1 cellular context compared by ENCODE assay signal in the genomic region with DNA sequence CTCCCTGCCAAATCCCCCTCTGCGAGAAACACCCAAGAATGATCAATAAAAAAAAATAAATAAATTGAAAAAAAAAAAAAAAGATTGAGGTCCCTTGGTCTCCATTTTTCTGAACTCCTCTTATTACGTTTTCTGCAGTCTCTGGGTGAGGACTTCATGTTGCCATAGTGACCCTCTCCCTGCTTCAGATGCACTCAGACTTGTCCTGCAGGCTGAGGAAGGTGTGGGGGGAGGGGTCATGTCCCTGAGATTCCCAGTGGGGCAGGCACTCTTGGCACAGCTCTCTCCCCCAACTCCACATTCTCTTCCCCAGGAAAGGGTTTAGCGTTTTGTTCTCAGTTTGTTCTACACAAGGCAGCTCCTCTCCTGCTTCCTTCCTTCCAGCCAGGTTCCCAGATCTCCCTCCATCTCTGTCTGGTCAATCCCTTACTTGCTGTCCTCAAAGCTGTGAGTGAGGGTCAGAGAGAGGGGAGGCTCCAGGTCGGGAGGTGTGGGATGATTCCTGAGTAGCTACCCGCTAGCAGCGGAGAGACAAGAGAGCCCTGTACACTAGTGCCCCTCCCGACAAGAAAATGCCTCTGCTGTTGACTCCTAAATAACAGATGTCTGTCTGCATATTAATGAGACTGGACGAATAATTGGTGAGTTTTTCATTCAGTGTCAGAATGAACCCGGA.
A peak's percentile ranks its signal among the peaks of the same experiment; 100 is the strongest.
TF ChIP-seq lines count a peak whose summit lies in the region.

No MANE protein-coding gene starts in this region.

TF ChIP-seq in WTC11, 78 proteins besides CTCF, POLR2A, EP300 and RAD21:
- no peak for TF ChIP-seq GTF2I (CRISPR knock-in tag; conservative IDR thresholded peaks at IDR 0.05)
- TF ChIP-seq, protein P1, sequence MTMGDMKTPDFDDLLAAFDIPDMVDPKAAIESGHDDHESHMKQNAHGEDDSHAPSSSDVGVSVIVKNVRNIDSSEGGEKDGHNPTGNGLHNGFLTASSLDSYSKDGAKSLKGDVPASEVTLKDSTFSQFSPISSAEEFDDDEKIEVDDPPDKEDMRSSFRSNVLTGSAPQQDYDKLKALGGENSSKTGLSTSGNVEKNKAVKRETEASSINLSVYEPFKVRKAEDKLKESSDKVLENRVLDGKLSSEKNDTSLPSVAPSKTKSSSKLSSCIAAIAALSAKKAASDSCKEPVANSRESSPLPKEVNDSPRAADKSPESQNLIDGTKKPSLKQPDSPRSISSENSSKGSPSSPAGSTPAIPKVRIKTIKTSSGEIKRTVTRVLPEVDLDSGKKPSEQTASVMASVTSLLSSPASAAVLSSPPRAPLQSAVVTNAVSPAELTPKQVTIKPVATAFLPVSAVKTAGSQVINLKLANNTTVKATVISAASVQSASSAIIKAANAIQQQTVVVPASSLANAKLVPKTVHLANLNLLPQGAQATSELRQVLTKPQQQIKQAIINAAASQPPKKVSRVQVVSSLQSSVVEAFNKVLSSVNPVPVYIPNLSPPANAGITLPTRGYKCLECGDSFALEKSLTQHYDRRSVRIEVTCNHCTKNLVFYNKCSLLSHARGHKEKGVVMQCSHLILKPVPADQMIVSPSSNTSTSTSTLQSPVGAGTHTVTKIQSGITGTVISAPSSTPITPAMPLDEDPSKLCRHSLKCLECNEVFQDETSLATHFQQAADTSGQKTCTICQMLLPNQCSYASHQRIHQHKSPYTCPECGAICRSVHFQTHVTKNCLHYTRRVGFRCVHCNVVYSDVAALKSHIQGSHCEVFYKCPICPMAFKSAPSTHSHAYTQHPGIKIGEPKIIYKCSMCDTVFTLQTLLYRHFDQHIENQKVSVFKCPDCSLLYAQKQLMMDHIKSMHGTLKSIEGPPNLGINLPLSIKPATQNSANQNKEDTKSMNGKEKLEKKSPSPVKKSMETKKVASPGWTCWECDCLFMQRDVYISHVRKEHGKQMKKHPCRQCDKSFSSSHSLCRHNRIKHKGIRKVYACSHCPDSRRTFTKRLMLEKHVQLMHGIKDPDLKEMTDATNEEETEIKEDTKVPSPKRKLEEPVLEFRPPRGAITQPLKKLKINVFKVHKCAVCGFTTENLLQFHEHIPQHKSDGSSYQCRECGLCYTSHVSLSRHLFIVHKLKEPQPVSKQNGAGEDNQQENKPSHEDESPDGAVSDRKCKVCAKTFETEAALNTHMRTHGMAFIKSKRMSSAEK (CRISPR knock-in tag; IDR thresholded peaks at IDR 0.05; ENCODE audit: borderline replicate concordance), result no peak; the same call in 1 of the 2 replicates
- TF ChIP-seq, protein P2, sequence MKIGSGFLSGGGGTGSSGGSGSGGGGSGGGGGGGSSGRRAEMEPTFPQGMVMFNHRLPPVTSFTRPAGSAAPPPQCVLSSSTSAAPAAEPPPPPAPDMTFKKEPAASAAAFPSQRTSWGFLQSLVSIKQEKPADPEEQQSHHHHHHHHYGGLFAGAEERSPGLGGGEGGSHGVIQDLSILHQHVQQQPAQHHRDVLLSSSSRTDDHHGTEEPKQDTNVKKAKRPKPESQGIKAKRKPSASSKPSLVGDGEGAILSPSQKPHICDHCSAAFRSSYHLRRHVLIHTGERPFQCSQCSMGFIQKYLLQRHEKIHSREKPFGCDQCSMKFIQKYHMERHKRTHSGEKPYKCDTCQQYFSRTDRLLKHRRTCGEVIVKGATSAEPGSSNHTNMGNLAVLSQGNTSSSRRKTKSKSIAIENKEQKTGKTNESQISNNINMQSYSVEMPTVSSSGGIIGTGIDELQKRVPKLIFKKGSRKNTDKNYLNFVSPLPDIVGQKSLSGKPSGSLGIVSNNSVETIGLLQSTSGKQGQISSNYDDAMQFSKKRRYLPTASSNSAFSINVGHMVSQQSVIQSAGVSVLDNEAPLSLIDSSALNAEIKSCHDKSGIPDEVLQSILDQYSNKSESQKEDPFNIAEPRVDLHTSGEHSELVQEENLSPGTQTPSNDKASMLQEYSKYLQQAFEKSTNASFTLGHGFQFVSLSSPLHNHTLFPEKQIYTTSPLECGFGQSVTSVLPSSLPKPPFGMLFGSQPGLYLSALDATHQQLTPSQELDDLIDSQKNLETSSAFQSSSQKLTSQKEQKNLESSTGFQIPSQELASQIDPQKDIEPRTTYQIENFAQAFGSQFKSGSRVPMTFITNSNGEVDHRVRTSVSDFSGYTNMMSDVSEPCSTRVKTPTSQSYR (CRISPR knock-in tag; IDR thresholded peaks at IDR 0.05), result 0 out of 2 replicates have a peak, but pooled peaks have one; percentile 15
